15 cellular contexts compared by ENCODE assay signal in genomic region chr16:64475627-64476351, GRCh38.
A peak's percentile ranks its signal among the peaks of the same experiment; 100 is the strongest.
DNase-seq lines count a peak whose midpoint lies in the region; ATAC-seq, FAIRE-seq and TF ChIP-seq lines count a peak whose summit lies in the region.
"Had no signal": no experiment of that assay in that cellular context is flagged by ENCODE, and none has a peak within 500 bp of the region (broad histone marks: within the 10 kb centered on the region; RNA-seq: fewer than 3 reads in every experiment).

No MANE protein-coding gene starts in this region.

- H3K27ac ChIP-seq in right atrium auricular region: peak overlapping the region; percentile 42 to 66
- H3K27ac ChIP-seq in psoas muscle: peak overlapping the region; percentile 52
- no peak overlapping the region for H3K27ac ChIP-seq in naive thymus-derived CD4-positive, alpha-beta T cell (ENCODE audit: low read depth, low read length)
- H3K27ac ChIP-seq in kidney (ENCODE audit: low read depth in 2 of 2, low read length in 2 of 2): no peak overlapping the region
- no peak overlapping the region for H3K27ac ChIP-seq in esophagus squamous epithelium
- H3K27ac ChIP-seq: SJSA1 had no signal

- DNase-seq in Caco-2 (no peak), cardiac fibroblast (ENCODE audit: low read depth in 2 of 2) (peak; percentile 42 to 59), right atrium auricular region (ENCODE audit: low spot score) (no peak), psoas muscle (no peak), kidney (no peak), esophagus squamous epithelium (lab: John Stamatoyannopoulos, UW) (no peak), AML-193 (lab: John Stamatoyannopoulos, UW) (no peak)
- DNase-seq in naive thymus-derived CD4-positive, alpha-beta T cell: no peak
- DNase-seq: activated CD4-positive, alpha-beta T cell treated with anti-CD3 and anti-CD28 coated beads for 4 hours; Calu3; dermis blood vessel endothelial cell; stimulated activated CD4-positive, alpha-beta T cell treated with anti-CD3 and anti-CD28 coated beads, Interleukin-4, amount 100 ng/mL, for 24 hours; T1000 had no signal

- no peak for TF ChIP-seq POLR2A in esophagus squamous epithelium (IDR thresholded peaks at IDR 0.05)

- BruUV-seq in Caco-2 (replicated peaks; lab: Mats Ljungman, UMichigan): no TSS peak

- no peaks in the 10 kb centered on the region for H3K27me3 Mint-ChIP-seq in Caco-2 (ENCODE audit: insufficient read depth, unreplicated experiment)
- no peaks in the 10 kb centered on the region for H3K27me3 Mint-ChIP-seq in naive thymus-derived CD4-positive, alpha-beta T cell
- H3K27me3 Mint-ChIP-seq: activated naive CD8-positive, alpha-beta T cell had no signal

- no peaks in the 10 kb centered on the region for H3K36me3 ChIP-seq in Caco-2 (ENCODE audit: control insufficient read depth, insufficient read depth, low read length)
- H3K36me3 ChIP-seq in right atrium auricular region: no peaks in the 10 kb centered on the region
- H3K36me3 ChIP-seq in psoas muscle (ENCODE audit: insufficient read depth in 1 of 2, low read depth in 1 of 2): no peaks in the 10 kb centered on the region
- no peaks in the 10 kb centered on the region for H3K36me3 ChIP-seq in naive thymus-derived CD4-positive, alpha-beta T cell (ENCODE audit: control insufficient read depth in 2 of 3, insufficient read depth in 3 of 3, low read length in 3 of 3)
- H3K36me3 ChIP-seq in kidney (ENCODE audit: control insufficient read depth in 1 of 2, insufficient read depth in 2 of 2, low read length in 2 of 2): no peaks in the 10 kb centered on the region
- H3K36me3 ChIP-seq in esophagus squamous epithelium: no peaks in the 10 kb centered on the region
- H3K36me3 ChIP-seq: SJSA1 had no signal

- no peaks in the 10 kb centered on the region for H3K36me3 Mint-ChIP-seq in Caco-2 (ENCODE audit: insufficient read depth, unreplicated experiment)
- peaks cover 0 to 3% (median 0%) of the 10 kb centered on the region in 5 donors for H3K36me3 Mint-ChIP-seq in naive thymus-derived CD4-positive, alpha-beta T cell
- H3K36me3 Mint-ChIP-seq: activated naive CD8-positive, alpha-beta T cell had no signal

- no peak overlapping the region for H3K9ac ChIP-seq in kidney (ENCODE audit: low read length in 2 of 2)

- TF ChIP-seq CTCF in Caco-2 (IDR thresholded peaks at IDR 0.05; ENCODE audit: insufficient read depth in 1 of 2, low read depth in 1 of 2, low read length in 1 of 2, severe bottlenecking in 1 of 2, unreplicated experiment in 1 of 2): no peak
- no peak for TF ChIP-seq CTCF in cardiac fibroblast (IDR thresholded peaks at IDR 0.05; ENCODE audit: low read depth, low read length)
- TF ChIP-seq CTCF in right atrium auricular region (IDR thresholded peaks at IDR 0.05): no peak
- TF ChIP-seq CTCF in psoas muscle (IDR thresholded peaks at IDR 0.05): no peak
- no peak for TF ChIP-seq CTCF in kidney (IDR thresholded peaks at IDR 0.05; ENCODE audit: borderline replicate concordance, extremely low read depth, insufficient read depth)
- TF ChIP-seq CTCF in esophagus squamous epithelium (IDR thresholded peaks at IDR 0.05): no peak

- intact Hi-C loops in Caco-2 (cut with micrococcal nuclease; ENCODE audit: unreplicated experiment) (loop anchor here (10.0 kb wide), 1 partner anchor 391 kb away; no protein-coding TSS in a partner anchor), psoas muscle (cut with DNase I) (loop anchor here in 1 of 2 donors (5.0 to 10.0 kb wide), 2 partner anchors 381 to 642 kb away; no protein-coding TSS in a partner anchor), kidney (cut with DNase I) (no loop called here), esophagus squamous epithelium (cut with DNase I) (no loop called here)
- intact Hi-C loops in naive thymus-derived CD4-positive, alpha-beta T cell (cut with micrococcal nuclease): loop anchor here in 1 of 2 donors (10.0 kb wide), 1 partner anchor 61 kb away; no protein-coding TSS in a partner anchor

- no peak for FAIRE-seq in kidney (lab: Jason Lieb, UNC)

- POLR2A ChIA-PET in Caco-2 (lab: Charles Lee): no interaction called here
- POLR2A ChIA-PET in naive thymus-derived CD4-positive, alpha-beta T cell (lab: Charles Lee): no interaction called here

- no peaks in the 10 kb centered on the region for H3K27me3 ChIP-seq in Caco-2 (replicated peaks; ENCODE audit: control insufficient read depth, insufficient read depth, low read length)
- H3K27me3 ChIP-seq in right atrium auricular region: no peaks in the 10 kb centered on the region
- H3K27me3 ChIP-seq in psoas muscle (ENCODE audit: insufficient read depth in 3 of 3, low read length in 2 of 3): no peaks in the 10 kb centered on the region
- H3K27me3 ChIP-seq in naive thymus-derived CD4-positive, alpha-beta T cell (ENCODE audit: control insufficient read depth in 2 of 2, insufficient read depth in 2 of 2, low read length in 2 of 2): no peaks in the 10 kb centered on the region
- H3K27me3 ChIP-seq in esophagus squamous epithelium: no peaks in the 10 kb centered on the region
- H3K27me3 ChIP-seq: SJSA1 had no signal

- H3K4me3 ChIP-seq in Caco-2 (ENCODE audit: low read depth, low read length): no peak overlapping the region
- H3K4me3 ChIP-seq in cardiac fibroblast (replicated peaks in 1 of 2; ENCODE audit: low read depth in 2 of 2, low read length in 2 of 2): no peak overlapping the region
- no peak overlapping the region for H3K4me3 ChIP-seq in right atrium auricular region
- no peak overlapping the region for H3K4me3 ChIP-seq in psoas muscle
- no peak overlapping the region for H3K4me3 ChIP-seq in naive thymus-derived CD4-positive, alpha-beta T cell (ENCODE audit: low read length)
- H3K4me3 ChIP-seq in kidney (ENCODE audit: low read length in 2 of 2): no peak overlapping the region
- no peak overlapping the region for H3K4me3 ChIP-seq in esophagus squamous epithelium
- H3K4me3 ChIP-seq: SJSA1 had no signal

- CTCF ChIA-PET in Caco-2 (lab: Charles Lee): no interaction called here
- CTCF ChIA-PET in naive thymus-derived CD4-positive, alpha-beta T cell (lab: Charles Lee): interaction anchor here (0.6 kb wide), 1 partner anchor 289 kb away, joined by 6 read pairs; no protein-coding TSS in a partner anchor

- no peak overlapping the region for H3K4me3 Mint-ChIP-seq in Caco-2 (ENCODE audit: unreplicated experiment)
- H3K4me3 Mint-ChIP-seq in naive thymus-derived CD4-positive, alpha-beta T cell: no peak overlapping the region
- H3K4me3 Mint-ChIP-seq: activated naive CD8-positive, alpha-beta T cell had no signal

- peaks cover 42% of the 10 kb centered on the region for H3K4me1 Mint-ChIP-seq in Caco-2 (ENCODE audit: low read depth, unreplicated experiment)
- H3K4me1 Mint-ChIP-seq in naive thymus-derived CD4-positive, alpha-beta T cell: no peaks in the 10 kb centered on the region

- H3K9me3 ChIP-seq in Caco-2 (no peaks in the 10 kb centered on the region), right atrium auricular region (peaks cover 0 to 7% of the 10 kb centered on the region in 2 donors), psoas muscle (peaks cover 4% of the 10 kb centered on the region), kidney (ENCODE audit: control insufficient read depth in 1 of 2, low read length in 2 of 2) (no peaks in the 10 kb centered on the region), esophagus squamous epithelium (no peaks in the 10 kb centered on the region)
- H3K9me3 ChIP-seq in naive thymus-derived CD4-positive, alpha-beta T cell (ENCODE audit: control insufficient read depth in 2 of 3, low read length in 3 of 3): no peaks in the 10 kb centered on the region
- H3K9me3 ChIP-seq: SJSA1 had no signal

- H3K4me1 ChIP-seq in Caco-2: peaks cover 32% of the 10 kb centered on the region
- peaks cover 0 to 12% of the 10 kb centered on the region in 2 donors for H3K4me1 ChIP-seq in right atrium auricular region
- peaks cover 4% of the 10 kb centered on the region for H3K4me1 ChIP-seq in psoas muscle
- H3K4me1 ChIP-seq in naive thymus-derived CD4-positive, alpha-beta T cell (ENCODE audit: control insufficient read depth in 2 of 2, insufficient read depth in 2 of 2, low read length in 2 of 2): no peaks in the 10 kb centered on the region
- peaks cover 0 to 9% of the 10 kb centered on the region in 2 donors for H3K4me1 ChIP-seq in kidney (ENCODE audit: control insufficient read depth in 1 of 2, insufficient read depth in 1 of 2, low read depth in 1 of 2, low read length in 2 of 2)
- peaks cover 0 to 5% (median 3%) of the 10 kb centered on the region in 3 donors for H3K4me1 ChIP-seq in esophagus squamous epithelium

- ATAC-seq in psoas muscle: peak; percentile 76 to 89 (median 84)
- no peak for ATAC-seq in naive thymus-derived CD4-positive, alpha-beta T cell

- H3K27ac Mint-ChIP-seq in Caco-2 (ENCODE audit: unreplicated experiment): peak overlapping the region; percentile 29
- H3K27ac Mint-ChIP-seq in naive thymus-derived CD4-positive, alpha-beta T cell: no peak overlapping the region
- H3K27ac Mint-ChIP-seq: activated naive CD8-positive, alpha-beta T cell had no signal

- H3K9me3 Mint-ChIP-seq in Caco-2 (ENCODE audit: unreplicated experiment): peaks cover 9% of the 10 kb centered on the region
- peaks cover 2 to 36% (median 17%) of the 10 kb centered on the region in 11 donors for H3K9me3 Mint-ChIP-seq in naive thymus-derived CD4-positive, alpha-beta T cell

- 25 to 42% (median 33%) methylated on average over 11 of the region's 11 CpGs for WGBS in psoas muscle, 3 donors
- 61 to 75% methylated on average over 11 of the region's 11 CpGs for WGBS in esophagus squamous epithelium, 2 donors

Comparison
In these comparisons a context has a peak if more than half of its experiments do, and no peak if none do; other contexts are left out.
1. DNase-seq: peak in cardiac fibroblast (2 of 2); none in Caco-2 (0 of 2), right atrium auricular region (single experiment), psoas muscle (0 of 2), naive thymus-derived CD4-positive, alpha-beta T cell (0 of 9), kidney (single experiment), esophagus squamous epithelium (single experiment) and AML-193 (0 of 2).
2. H3K27ac ChIP-seq: peak in right atrium auricular region (2 of 2) and psoas muscle (single experiment); none in naive thymus-derived CD4-positive, alpha-beta T cell (single experiment), kidney (0 of 2) and esophagus squamous epithelium (0 of 4).